Comparison of ENCODE assay signal across 21 cellular contexts in genomic region chr17:80566054-80566400, GRCh38.
"Had no signal": no experiment of that assay in that cellular context is flagged by ENCODE, and none has a peak within 500 bp of the region (broad histone marks: within the 10 kb centered on the region; RNA-seq: fewer than 3 reads in every experiment).

No MANE protein-coding gene starts in this region.

- H3K27ac Mint-ChIP-seq: activated naive CD8-positive, alpha-beta T cell; activated T-helper 2 cell treated with anti-CD3 and anti-CD28 coated beads, Interferon-gamma antibody, Interleukin-2, Interleukin-4, amounts not matched to agents 10 μg/mL and 5 μg/mL and 100 μg/mL, durations not matched to agents 14 hours and 24 hours and 36 hours; effector memory CD8-positive, alpha-beta T cell; memory B cell; nephron progenitor cell; WTC11 had no signal

- H3K9me3 ChIP-seq: adrenal gland, colonic mucosa, esophagus muscularis mucosa, gastrocnemius medialis, mucosa of descending colon had no signal

- H3K36me3 Mint-ChIP-seq: WTC11 had no signal

- H3K36me3 ChIP-seq: adrenal gland, colonic mucosa, esophagus muscularis mucosa, gastrocnemius medialis had no signal

- DNase-seq: activated CD8-positive, alpha-beta memory T cell treated with anti-CD3 and anti-CD28 coated beads for 24 hours; activated CD8-positive, alpha-beta memory T cell treated with anti-CD3 and anti-CD28 coated beads, Interleukin-2, amount 50 U/mL, for 48 hours; activated naive CD4-positive, alpha-beta T cell; activated T-cell treated with anti-CD3 and anti-CD28 coated beads, Interleukin-2, amount 50 U/mL, for 4 hours; colonic mucosa; dorsolateral prefrontal cortex; effector memory CD8-positive, alpha-beta T cell; gastrocnemius medialis; hypothalamus; mucosa of descending colon; nucleus accumbens; stimulated activated CD4-positive, alpha-beta T cell treated with anti-CD3 and anti-CD28 coated beads, Interleukin-4, amount 100 ng/mL, for 24 hours; stimulated activated naive CD4-positive, alpha-beta T cell treated with Interleukin-2 at 50 U/mL for 16 hours; T-helper 1 cell had no signal

- H3K27ac ChIP-seq: adrenal gland, colonic mucosa, dorsolateral prefrontal cortex, esophagus muscularis mucosa, gastrocnemius medialis had no signal

- ATAC-seq: activated T-cell treated with anti-CD3 and anti-CD28 coated beads, Interleukin-2, amount 50 U/mL, for 4 hours; effector memory CD8-positive, alpha-beta T cell; gastrocnemius medialis had no signal

- H3K4me3 Mint-ChIP-seq: activated naive CD8-positive, alpha-beta T cell; activated T-cell treated with anti-CD3 and anti-CD28 coated beads, Interleukin-2, amount 50 U/mL, for 4 hours; effector memory CD8-positive, alpha-beta T cell; memory B cell; nephron progenitor cell; WTC11 had no signal

- H3K4me3 ChIP-seq: adrenal gland, colonic mucosa, dorsolateral prefrontal cortex, esophagus muscularis mucosa, gastrocnemius medialis, mucosa of descending colon had no signal

- H3K4me1 Mint-ChIP-seq: WTC11 had no signal

- H3K9me3 Mint-ChIP-seq: activated T-cell treated with anti-CD3 and anti-CD28 coated beads, Interleukin-2, amount 50 U/mL, for 4 hours; activated T-helper 2 cell treated with anti-CD3 and anti-CD28 coated beads, Interferon-gamma antibody, Interleukin-2, Interleukin-4, amounts not matched to agents 10 μg/mL and 5 μg/mL and 100 μg/mL, durations not matched to agents 14 hours and 24 hours and 36 hours; effector memory CD8-positive, alpha-beta T cell; WTC11 had no signal

- H3K27me3 Mint-ChIP-seq: activated naive CD8-positive, alpha-beta T cell; effector memory CD8-positive, alpha-beta T cell; memory B cell had no signal
